ENCODE assay signal across 20 cellular contexts in the genomic region with DNA sequence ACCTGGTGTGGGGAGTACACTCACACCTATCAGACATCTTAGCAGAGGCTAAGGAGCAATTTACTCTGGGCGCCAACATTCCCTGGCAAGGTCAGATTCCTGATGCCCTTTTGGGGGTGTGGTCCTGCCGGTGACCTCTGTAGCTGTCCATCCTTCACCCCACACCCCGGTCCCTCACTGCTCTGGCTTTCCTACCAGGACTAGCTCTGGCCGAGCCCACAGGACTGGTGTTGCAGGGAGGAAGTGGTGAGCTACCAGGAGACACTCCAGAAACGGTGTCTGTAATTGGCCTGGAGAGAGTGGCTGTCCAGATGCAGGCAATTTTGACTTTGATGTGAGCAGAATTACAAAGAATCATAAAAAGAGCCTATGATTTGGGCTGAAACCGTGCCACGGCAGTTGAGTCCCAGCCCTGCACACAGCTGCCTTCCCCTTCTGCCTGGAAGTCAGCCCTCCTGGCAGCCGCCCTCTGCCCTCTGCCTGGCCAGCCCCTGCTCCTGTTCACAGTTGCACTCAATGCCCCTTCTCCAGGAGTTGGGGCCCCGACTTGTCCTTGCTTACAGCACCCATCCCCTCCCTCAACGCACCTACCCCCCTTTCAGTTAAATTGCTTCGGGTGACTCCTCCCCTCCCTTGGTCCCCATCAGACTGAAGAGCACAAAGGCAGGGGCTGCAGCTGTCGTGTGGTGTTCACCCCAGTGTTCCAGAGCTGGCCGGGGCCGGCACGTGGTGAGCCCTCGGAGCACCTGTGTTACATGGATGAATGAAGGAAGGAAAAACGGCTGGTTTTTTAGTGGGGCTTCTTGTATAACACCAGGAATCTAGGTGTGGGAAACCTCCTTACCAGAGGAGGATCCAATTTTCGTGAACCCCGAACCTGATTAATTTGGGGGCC.
DNase-seq lines count a peak whose midpoint lies in the region; ATAC-seq and TF ChIP-seq lines count a peak whose summit lies in the region.
"Had no signal": no experiment of that assay in that cellular context is flagged by ENCODE, and none has a peak within 500 bp of the region (broad histone marks: within the 10 kb centered on the region; RNA-seq: fewer than 3 reads in every experiment).

No MANE protein-coding gene starts in this region.

- no peaks in the 10 kb centered on the region for H3K36me3 ChIP-seq in trophoblast cell (ENCODE audit: control insufficient read depth in 1 of 2, insufficient read depth in 2 of 2, low read length in 2 of 2)
- H3K36me3 ChIP-seq: BE2C had no signal

- no peak overlapping the region for H3K27ac Mint-ChIP-seq in WTC11
- H3K27ac Mint-ChIP-seq: T-helper 17 cell had no signal

- H3K23ac ChIP-seq in trophoblast cell (ENCODE audit: low read length) = no peak overlapping the region

- peak overlapping the region; percentile 45 for H4K91ac ChIP-seq in trophoblast cell (ENCODE audit: low read depth, low read length)

- TF ChIP-seq CTCF in WTC11 (IDR thresholded peaks at IDR 0.05) (no peak), GM10248 (IDR thresholded peaks at IDR 0.05; ENCODE audit: control extremely low read depth, extremely low read depth, low read depth, missing control alignments) (no peak)

- H3K27me3 ChIP-seq in trophoblast cell (ENCODE audit: insufficient read depth, low read length) = no peaks in the 10 kb centered on the region
- H3K27me3 ChIP-seq: BE2C had no signal

- H3K27me3 Mint-ChIP-seq in WTC11 (ENCODE audit: low read depth) = no peaks in the 10 kb centered on the region

- ATAC-seq in WTC11 = peak; percentile 16; the same call in 1 of the 2 replicates
- ATAC-seq in left colon = no peak
- ATAC-seq in GM21515 (IDR thresholded peaks at IDR 0.05; ENCODE audit: unreplicated experiment) = no peak
- ATAC-seq: GM12878, Right ventricle myocardium inferior, T-helper 17 cell had no signal

- H2BK12ac ChIP-seq in trophoblast cell (ENCODE audit: low read length) = peak overlapping the region; percentile 20

- no peaks in the 10 kb centered on the region for H3K9me3 ChIP-seq in trophoblast cell (ENCODE audit: insufficient read depth, low read depth, low read length)
- H3K9me3 ChIP-seq: BE2C had no signal

- H3K14ac ChIP-seq in trophoblast cell (ENCODE audit: low read length) = peak overlapping the region; percentile 55

- no peaks in the 10 kb centered on the region for H3K79me2 ChIP-seq in trophoblast cell (ENCODE audit: control insufficient read depth, insufficient read depth, low read length, poor library complexity)

- no peak overlapping the region for H3K9ac ChIP-seq in trophoblast cell (ENCODE audit: low read length)
- H3K9ac ChIP-seq: KMS-11 had no signal

- H2AFZ ChIP-seq in trophoblast cell (ENCODE audit: insufficient read depth, low read length, poor library complexity) = no peak overlapping the region

- peaks cover 3 to 16% of the 10 kb centered on the region in 2 experiments for H3K4me1 ChIP-seq in trophoblast cell (ENCODE audit: control insufficient read depth in 1 of 2, insufficient read depth in 2 of 2, low read length in 2 of 2)

- CTCF ChIA-PET in WTC11 (lab: Charles Lee) = no interaction called here
- CTCF ChIA-PET in GM10248 (lab: Yijun Ruan, JAX) = no interaction called here

- H3K4me3 Mint-ChIP-seq in WTC11 = no peak overlapping the region
- H3K4me3 Mint-ChIP-seq: T-helper 17 cell had no signal

- H2BK5ac ChIP-seq in trophoblast cell (ENCODE audit: low read depth, low read length, poor library complexity) = no peak overlapping the region

- no CpG with 5 or more reads among the region's 19 CpGs for WGBS in trophoblast cell (ENCODE audit: extremely low coverage, insufficient coverage, insufficient read length)

- no peak overlapping the region for H4K8ac ChIP-seq in trophoblast cell (ENCODE audit: low read depth, low read length)

- no peaks in the 10 kb centered on the region for H3K36me3 Mint-ChIP-seq in WTC11

- peak overlapping the region; percentile 2 for H2BK120ac ChIP-seq in trophoblast cell (ENCODE audit: insufficient read depth, low read length, poor library complexity)

- H3K9me3 Mint-ChIP-seq in WTC11 = no peaks in the 10 kb centered on the region

- H3K18ac ChIP-seq in trophoblast cell (ENCODE audit: low read length) = peak overlapping the region; percentile 13

- POLR2A ChIA-PET in WTC11 (lab: Charles Lee) (no interaction called here), GM10248 (lab: Yijun Ruan, JAX) (no interaction called here)

- no peak overlapping the region for H4K12ac ChIP-seq in trophoblast cell (ENCODE audit: low read depth, low read length)

- H3K4me2 ChIP-seq in trophoblast cell (ENCODE audit: low read length) = no peak overlapping the region
- H3K4me2 ChIP-seq: KMS-11 had no signal

- no peak overlapping the region for H3K4ac ChIP-seq in trophoblast cell (ENCODE audit: low read depth, low read length)

- H2AK5ac ChIP-seq in trophoblast cell (ENCODE audit: low read length) = peak overlapping the region; percentile 16

- peaks cover 7% of the 10 kb centered on the region for H3K79me1 ChIP-seq in trophoblast cell (ENCODE audit: low read length)

- intact Hi-C loops in left colon (cut with DNase I, micrococcal nuclease) = no loop called here

- H3K4me1 Mint-ChIP-seq in WTC11 = peaks cover 16% of the 10 kb centered on the region

- DNase-seq in NCI-H82 (lab: John Stamatoyannopoulos, UW) = peak; percentile 23
- no peak for DNase-seq in NCI-H82 treated with DMSO at 0.1 percent for 48 hours (lab: John Stamatoyannopoulos, UW; ENCODE audit: unreplicated experiment)
- DNase-seq in GM04504 (ENCODE audit: low read depth) = peak; percentile 34
- no peak for DNase-seq in WTC11 (ENCODE audit: low spot score)
- no peak for DNase-seq in trophoblast cell
- no peak for DNase-seq in GM10248 (ENCODE audit: extremely low spot score)
- no peak for DNase-seq in left colon
- DNase-seq: 8988T, BE2C, DMS79, GOT3, IMR-90, NCI-H1694 treated with DMSO at 0.1 percent for 48 hours, NCI-H2081 treated with DMSO at 0.1 percent for 48 hours, NCI-H69, T-helper 17 cell had no signal

- no peak overlapping the region for H3K4me3 ChIP-seq in trophoblast cell (ENCODE audit: low read depth, low read length)
- H3K4me3 ChIP-seq: GM12878 had no signal

- H3K27ac ChIP-seq in trophoblast cell (ENCODE audit: low read depth, low read length) = no peak overlapping the region
- H3K27ac ChIP-seq: KMS-11 had no signal

TF ChIP-seq in WTC11, 78 proteins besides CTCF, POLR2A, EP300 and RAD21:
- TF ChIP-seq TEAD4 (CRISPR knock-in tag; IDR thresholded peaks at IDR 0.05) (no peak), ZNF423 (CRISPR knock-in tag; IDR thresholded peaks at IDR 0.05) (no peak), SOX15 (CRISPR knock-in tag; IDR thresholded peaks at IDR 0.05) (no peak), NFATC4 (CRISPR knock-in tag; IDR thresholded peaks at IDR 0.05) (no peak), CREM (CRISPR knock-in tag; IDR thresholded peaks at IDR 0.05) (no peak), ETV6 (CRISPR knock-in tag; IDR thresholded peaks at IDR 0.05) (no peak), SMAD3 (CRISPR knock-in tag; IDR thresholded peaks at IDR 0.05; ENCODE audit: borderline replicate concordance) (no peak)
- TF ChIP-seq, protein P1, sequence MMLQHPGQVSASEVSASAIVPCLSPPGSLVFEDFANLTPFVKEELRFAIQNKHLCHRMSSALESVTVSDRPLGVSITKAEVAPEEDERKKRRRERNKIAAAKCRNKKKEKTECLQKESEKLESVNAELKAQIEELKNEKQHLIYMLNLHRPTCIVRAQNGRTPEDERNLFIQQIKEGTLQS (CRISPR knock-in tag; conservative IDR thresholded peaks at IDR 0.05) = no peak
- TF ChIP-seq, protein P2, sequence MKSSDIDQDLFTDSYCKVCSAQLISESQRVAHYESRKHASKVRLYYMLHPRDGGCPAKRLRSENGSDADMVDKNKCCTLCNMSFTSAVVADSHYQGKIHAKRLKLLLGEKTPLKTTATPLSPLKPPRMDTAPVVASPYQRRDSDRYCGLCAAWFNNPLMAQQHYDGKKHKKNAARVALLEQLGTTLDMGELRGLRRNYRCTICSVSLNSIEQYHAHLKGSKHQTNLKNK (CRISPR knock-in tag; IDR thresholded peaks at IDR 0.05) = no peak
- TF ChIP-seq, protein P3, sequence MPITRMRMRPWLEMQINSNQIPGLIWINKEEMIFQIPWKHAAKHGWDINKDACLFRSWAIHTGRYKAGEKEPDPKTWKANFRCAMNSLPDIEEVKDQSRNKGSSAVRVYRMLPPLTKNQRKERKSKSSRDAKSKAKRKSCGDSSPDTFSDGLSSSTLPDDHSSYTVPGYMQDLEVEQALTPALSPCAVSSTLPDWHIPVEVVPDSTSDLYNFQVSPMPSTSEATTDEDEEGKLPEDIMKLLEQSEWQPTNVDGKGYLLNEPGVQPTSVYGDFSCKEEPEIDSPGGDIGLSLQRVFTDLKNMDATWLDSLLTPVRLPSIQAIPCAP (CRISPR knock-in tag; IDR thresholded peaks at IDR 0.05) = no peak

Comparison
In these comparisons a context has a peak if more than half of its experiments do, and no peak if none do; other contexts are left out.
1. DNase-seq: peak in NCI-H82 (single experiment) and GM04504 (single experiment); none in NCI-H82 treated with DMSO at 0.1 percent for 48 hours (single experiment), WTC11 (single experiment), trophoblast cell (0 of 2), GM10248 (single experiment) and left colon (0 of 2).